In the genomic region with DNA sequence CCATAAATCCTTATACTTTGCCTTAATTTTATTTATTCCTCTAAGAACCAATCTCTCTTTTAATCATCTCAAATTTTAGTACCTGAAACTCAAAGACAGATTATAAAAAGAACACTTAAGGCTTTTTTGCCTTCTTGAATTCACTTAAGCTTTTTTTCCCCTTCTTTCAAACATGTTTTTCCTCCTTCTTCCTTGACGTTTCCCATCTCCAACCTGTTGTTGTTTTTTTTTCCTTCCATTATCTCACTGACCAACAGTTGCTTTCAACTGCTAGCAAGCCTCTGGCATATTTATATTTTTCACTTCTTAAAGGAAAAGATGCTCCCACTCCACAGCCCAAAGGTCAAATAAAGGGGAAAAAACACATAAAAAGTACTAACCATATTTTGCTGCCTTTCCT, we compare ENCODE assay signal across 1 cellular context.
TF ChIP-seq lines count a peak whose summit lies in the region.

No MANE protein-coding gene starts in this region.

TF ChIP-seq in SK-N-SH, 30 proteins besides CTCF, POLR2A, EP300 and RAD21 (continued from another document):
- TF ChIP-seq, protein P1, sequence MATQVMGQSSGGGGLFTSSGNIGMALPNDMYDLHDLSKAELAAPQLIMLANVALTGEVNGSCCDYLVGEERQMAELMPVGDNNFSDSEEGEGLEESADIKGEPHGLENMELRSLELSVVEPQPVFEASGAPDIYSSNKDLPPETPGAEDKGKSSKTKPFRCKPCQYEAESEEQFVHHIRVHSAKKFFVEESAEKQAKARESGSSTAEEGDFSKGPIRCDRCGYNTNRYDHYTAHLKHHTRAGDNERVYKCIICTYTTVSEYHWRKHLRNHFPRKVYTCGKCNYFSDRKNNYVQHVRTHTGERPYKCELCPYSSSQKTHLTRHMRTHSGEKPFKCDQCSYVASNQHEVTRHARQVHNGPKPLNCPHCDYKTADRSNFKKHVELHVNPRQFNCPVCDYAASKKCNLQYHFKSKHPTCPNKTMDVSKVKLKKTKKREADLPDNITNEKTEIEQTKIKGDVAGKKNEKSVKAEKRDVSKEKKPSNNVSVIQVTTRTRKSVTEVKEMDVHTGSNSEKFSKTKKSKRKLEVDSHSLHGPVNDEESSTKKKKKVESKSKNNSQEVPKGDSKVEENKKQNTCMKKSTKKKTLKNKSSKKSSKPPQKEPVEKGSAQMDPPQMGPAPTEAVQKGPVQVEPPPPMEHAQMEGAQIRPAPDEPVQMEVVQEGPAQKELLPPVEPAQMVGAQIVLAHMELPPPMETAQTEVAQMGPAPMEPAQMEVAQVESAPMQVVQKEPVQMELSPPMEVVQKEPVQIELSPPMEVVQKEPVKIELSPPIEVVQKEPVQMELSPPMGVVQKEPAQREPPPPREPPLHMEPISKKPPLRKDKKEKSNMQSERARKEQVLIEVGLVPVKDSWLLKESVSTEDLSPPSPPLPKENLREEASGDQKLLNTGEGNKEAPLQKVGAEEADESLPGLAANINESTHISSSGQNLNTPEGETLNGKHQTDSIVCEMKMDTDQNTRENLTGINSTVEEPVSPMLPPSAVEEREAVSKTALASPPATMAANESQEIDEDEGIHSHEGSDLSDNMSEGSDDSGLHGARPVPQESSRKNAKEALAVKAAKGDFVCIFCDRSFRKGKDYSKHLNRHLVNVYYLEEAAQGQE (IDR thresholded peaks at IDR 0.05; ENCODE audit: low read depth, low read length) = no peak
